ENCODE assay signal across 8 cellular contexts in the genomic region with DNA sequence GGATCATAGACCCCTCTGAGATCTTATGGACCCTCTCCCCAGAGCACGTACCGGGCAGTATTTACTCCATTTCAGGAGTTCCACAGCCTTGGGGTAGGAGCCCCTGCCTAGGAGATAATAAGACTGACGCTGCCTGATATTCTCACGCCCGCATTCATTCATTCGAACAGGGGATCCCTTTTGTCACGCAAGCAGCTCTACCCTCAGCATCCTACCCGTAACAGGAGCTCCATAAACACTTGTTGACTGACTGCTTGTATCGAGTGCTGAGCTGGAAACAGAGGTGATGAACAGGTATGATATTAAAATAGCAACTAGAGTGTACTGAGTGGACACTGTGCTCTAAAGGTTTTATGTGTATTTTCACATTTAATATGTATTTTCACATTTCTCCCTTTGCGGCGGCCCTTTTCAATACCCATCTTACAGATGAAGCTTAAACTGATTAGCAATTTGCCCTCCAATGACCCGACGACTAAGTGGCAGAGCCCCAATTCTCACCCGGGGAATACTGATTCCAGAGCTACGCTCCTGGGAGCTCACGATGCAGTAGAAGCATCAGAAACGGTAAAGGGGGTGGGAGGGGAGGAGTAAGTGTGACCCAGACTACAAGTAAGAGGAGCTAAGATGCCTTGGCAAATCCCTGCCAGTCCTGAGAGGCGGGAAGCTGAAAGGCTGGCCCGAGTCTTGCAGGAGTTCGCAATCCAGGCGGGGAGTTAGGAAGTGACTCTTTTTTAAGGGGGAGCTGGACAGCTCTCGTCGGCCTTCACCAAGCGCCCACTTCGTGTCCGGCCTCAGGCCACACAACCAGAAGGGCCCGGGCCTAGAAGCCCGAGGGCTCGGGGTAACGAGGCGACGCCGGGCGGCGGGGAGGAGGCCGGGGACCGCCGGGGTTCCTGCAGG. TPM values are rescaled to one million over a fixed set of nuclear protein-coding genes. Genes with fewer than 3 reads are reported as not detected.
DNase-seq lines count a peak whose midpoint lies in the region; ATAC-seq and TF ChIP-seq lines count a peak whose summit lies in the region.

No MANE protein-coding gene starts in this region.

- peak; percentile 53 for DNase-seq in Ammon's horn (ENCODE audit: low spot score)
- peak; percentile 66 for DNase-seq in NCI-H748 (lab: John Stamatoyannopoulos, UW; ENCODE audit: unreplicated experiment)
- DNase-seq in foreskin melanocyte: peak; percentile 33
- DNase-seq in neural crest cell (ENCODE audit: low read depth, low spot score): peak; percentile 4
- no peak for DNase-seq in NCI-H128 (lab: John Stamatoyannopoulos, UW; ENCODE audit: unreplicated experiment)

- ATAC-seq in GM18520 (IDR thresholded peaks at IDR 0.05; ENCODE audit: unreplicated experiment): peak; percentile 9
- peak; percentile 11 for ATAC-seq in HG03095 (IDR thresholded peaks at IDR 0.05; ENCODE audit: unreplicated experiment)

- peaks cover 4% of the 10 kb centered on the region for H3K27me3 Mint-ChIP-seq in activated naive CD4-positive, alpha-beta T cell treated with anti-CD3 and anti-CD28 coated beads, Interleukin-2, amount 50 U/mL, for 24 hours
- H3K27me3 Mint-ChIP-seq in neural crest cell (ENCODE audit: low read depth): no peaks in the 10 kb centered on the region

- H3K27ac Mint-ChIP-seq in activated naive CD4-positive, alpha-beta T cell treated with anti-CD3 and anti-CD28 coated beads, Interleukin-2, amount 50 U/mL, for 24 hours: peak overlapping the region; percentile 90
- H3K27ac Mint-ChIP-seq in neural crest cell (ENCODE audit: unreplicated experiment): peak overlapping the region; percentile 86

- no peak for TF ChIP-seq CTCF in neural crest cell (conservative IDR thresholded peaks at IDR 0.05)

- peaks cover 38% of the 10 kb centered on the region for H3K4me1 Mint-ChIP-seq in activated naive CD4-positive, alpha-beta T cell treated with anti-CD3 and anti-CD28 coated beads, Interleukin-2, amount 50 U/mL, for 24 hours
- H3K4me1 Mint-ChIP-seq in neural crest cell: peaks cover 35% of the 10 kb centered on the region

- H3K4me3 Mint-ChIP-seq in activated naive CD4-positive, alpha-beta T cell treated with anti-CD3 and anti-CD28 coated beads, Interleukin-2, amount 50 U/mL, for 24 hours: peak overlapping the region; percentile 97
- H3K4me3 Mint-ChIP-seq in neural crest cell: peak overlapping the region; percentile 96

- H3K36me3 Mint-ChIP-seq in activated naive CD4-positive, alpha-beta T cell treated with anti-CD3 and anti-CD28 coated beads, Interleukin-2, amount 50 U/mL, for 24 hours: no peaks in the 10 kb centered on the region
- no peaks in the 10 kb centered on the region for H3K36me3 Mint-ChIP-seq in neural crest cell (ENCODE audit: low read depth)

- no peaks in the 10 kb centered on the region for H3K9me3 Mint-ChIP-seq in activated naive CD4-positive, alpha-beta T cell treated with anti-CD3 and anti-CD28 coated beads, Interleukin-2, amount 50 U/mL, for 24 hours
- H3K9me3 Mint-ChIP-seq in neural crest cell: peaks cover 4% of the 10 kb centered on the region

RNA-seq across cellular contexts. Expression of a gene that starts 0.7 kb away (rescaled TPM):
- total RNA-seq in neural crest cell: 26.7 and 30.7 TPM in 2 replicates
